Comparison of ENCODE assay signal across 19 cellular contexts in genomic region chr13:34078334-34078999, GRCh38.
DNase-seq lines count a peak whose midpoint lies in the region; ATAC-seq, FAIRE-seq and TF ChIP-seq lines count a peak whose summit lies in the region.
"Had no signal": no experiment of that assay in that cellular context is flagged by ENCODE, and none has a peak within 500 bp of the region (broad histone marks: within the 10 kb centered on the region; RNA-seq: fewer than 3 reads in every experiment).

No MANE protein-coding gene starts in this region.

- FAIRE-seq in HTR-8/SVneo (lab: Jason Lieb, UNC), result peak; percentile 68
- FAIRE-seq: G401.6 had no signal

- no peaks in the 10 kb centered on the region for H3K36me3 ChIP-seq in SU-DHL-6 (ENCODE audit: low read length)
- no peaks in the 10 kb centered on the region for H3K36me3 ChIP-seq in osteoblast (ENCODE audit: insufficient read depth, low read length)
- H3K36me3 ChIP-seq: Peyer's patch had no signal

- H3K79me2 ChIP-seq in SU-DHL-6 (ENCODE audit: insufficient read depth, low read length) (no peaks in the 10 kb centered on the region), osteoblast (ENCODE audit: insufficient read depth, low read length) (no peaks in the 10 kb centered on the region)

- TF ChIP-seq CTCF in SU-DHL-6 (IDR thresholded peaks at IDR 0.05; ENCODE audit: insufficient read depth, low read length, poor library complexity, severe bottlenecking) (no peak), osteoblast (IDR thresholded peaks at IDR 0.05; ENCODE audit: extremely low read depth, low read depth, low read length) (no peak)

- H3K27me3 ChIP-seq in SU-DHL-6 (ENCODE audit: low read length) (no peaks in the 10 kb centered on the region), osteoblast (ENCODE audit: insufficient read depth, low read length) (peaks cover 7% of the 10 kb centered on the region)
- H3K27me3 ChIP-seq: Peyer's patch had no signal

- H2AFZ ChIP-seq in SU-DHL-6 (ENCODE audit: low read depth, low read length, severe bottlenecking) (peak overlapping the region; percentile 78), osteoblast (ENCODE audit: low read length) (peak overlapping the region; percentile 23)

- no peak overlapping the region for H3K4me2 ChIP-seq in SU-DHL-6 (ENCODE audit: low read depth, low read length, poor library complexity, severe bottlenecking)
- H3K4me2 ChIP-seq in osteoblast (ENCODE audit: insufficient read depth, low read length), result no peak overlapping the region
- H3K4me2 ChIP-seq: KMS-11 had no signal

- H4K20me1 ChIP-seq in SU-DHL-6 (ENCODE audit: low read depth, low read length) (no peaks in the 10 kb centered on the region), osteoblast (ENCODE audit: insufficient read depth, low read length) (no peaks in the 10 kb centered on the region)

- no peaks in the 10 kb centered on the region for H3F3A ChIP-seq in SU-DHL-6 (ENCODE audit: insufficient read depth)

- peaks cover 12% of the 10 kb centered on the region for H3K4me1 ChIP-seq in osteoblast (ENCODE audit: insufficient read depth, low read length)
- H3K4me1 ChIP-seq: Peyer's patch had no signal

- no peak for ATAC-seq in HG02678 (IDR thresholded peaks at IDR 0.05; ENCODE audit: unreplicated experiment)
- ATAC-seq: T-helper 17 cell had no signal

- H3K4me3 ChIP-seq in SU-DHL-6 (ENCODE audit: insufficient read depth, low read length, poor library complexity, severe bottlenecking) (no peak overlapping the region), osteoblast (ENCODE audit: insufficient read depth, low read length) (no peak overlapping the region)
- H3K4me3 ChIP-seq: Peyer's patch had no signal

- H3K27ac ChIP-seq in SU-DHL-6 (ENCODE audit: low read depth, low read length), result no peak overlapping the region
- no peak overlapping the region for H3K27ac ChIP-seq in osteoblast (ENCODE audit: low read depth, low read length)
- H3K27ac ChIP-seq: KMS-11, Peyer's patch had no signal

- H3K9me3 ChIP-seq in SU-DHL-6 (ENCODE audit: insufficient read depth, low read length), result no peaks in the 10 kb centered on the region
- H3K9me3 ChIP-seq in osteoblast (ENCODE audit: low read depth, low read length), result no peaks in the 10 kb centered on the region
- H3K9me3 ChIP-seq: Peyer's patch had no signal

- H3K9ac ChIP-seq in SU-DHL-6 (ENCODE audit: low read length), result no peak overlapping the region
- H3K9ac ChIP-seq: KMS-11 had no signal

- DNase-seq in ELR (ENCODE audit: low read depth) (peak; percentile 27), HTR-8/SVneo (ENCODE audit: insufficient read length, low spot score) (no peak), osteoblast (ENCODE audit: insufficient read length, low spot score, missing footprints) (no peak), HT-29 (ENCODE audit: low spot score) (no peak), NCI-H526 (lab: John Stamatoyannopoulos, UW) (no peak)
- DNase-seq: COR-L47, MM.1S, NCI-H1105 treated with DMSO at 0.1 percent for 48 hours, NCI-H1694 treated with DMSO at 0.1 percent for 48 hours, NCI-H2107, NCI-H2227 treated with DMSO at 0.1 percent for 48 hours, NCI-H524, Peyer's patch, SHP77, T-helper 17 cell had no signal

- no peaks in the 10 kb centered on the region for H3K9me2 ChIP-seq in SU-DHL-6 (replicated peaks; ENCODE audit: insufficient read depth, low read length)
